8 cellular contexts compared by ENCODE assay signal in the genomic region with DNA sequence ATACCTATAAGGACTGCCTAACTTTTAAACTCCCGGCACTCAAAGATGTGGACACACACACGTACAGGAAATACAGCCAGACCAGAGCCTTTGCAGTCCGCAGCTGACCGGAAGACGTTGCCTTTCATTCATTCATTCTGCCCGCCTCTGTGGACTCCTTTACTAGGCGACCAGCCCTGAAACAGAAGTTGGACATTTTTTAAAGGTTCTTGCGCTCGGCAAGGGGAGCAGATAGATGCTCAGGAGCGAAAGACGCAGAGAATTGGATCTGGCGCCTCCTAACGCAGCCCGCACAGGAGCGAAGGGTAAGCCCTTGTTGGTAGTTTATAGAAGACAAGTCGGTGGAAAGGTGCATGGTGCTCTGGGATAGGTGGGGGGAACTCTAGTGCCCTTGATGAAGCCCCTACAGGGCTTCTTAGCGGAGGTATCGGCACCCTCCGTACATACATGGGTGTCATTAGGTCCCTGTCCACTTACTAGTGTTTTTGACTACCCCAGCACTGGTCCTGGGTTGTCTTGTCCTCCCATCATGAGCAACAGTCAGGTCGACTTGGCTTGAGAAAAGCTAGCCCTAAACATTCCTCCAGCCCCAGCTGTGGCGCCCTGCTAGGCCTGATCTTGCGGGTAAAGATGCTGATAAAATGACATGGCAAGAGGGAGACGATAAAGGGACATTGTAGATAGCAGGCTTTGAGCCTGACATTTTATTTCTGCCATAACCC. TPM values are rescaled to one million over a fixed set of nuclear protein-coding genes. Genes with fewer than 3 reads are reported as not detected.
DNase-seq lines count a peak whose midpoint lies in the region; ATAC-seq, FAIRE-seq and TF ChIP-seq lines count a peak whose summit lies in the region.

A gene (minus strand): TSS at position 65 of the 722 bp plus-strand sequence. CDS start 112 bp downstream, outside the sequence.

- no peaks in the 10 kb centered on the region for H3K27me3 Mint-ChIP-seq in activated naive CD8-positive, alpha-beta T cell treated with anti-CD3 and anti-CD28 coated beads, Interleukin-2, amount 50 U/mL, for 24 hours

- H3K27ac Mint-ChIP-seq in activated naive CD8-positive, alpha-beta T cell treated with anti-CD3 and anti-CD28 coated beads, Interleukin-2, amount 50 U/mL, for 24 hours, result peak within 1 kb of the TSS; percentile 89

- ATAC-seq in activated naive CD8-positive, alpha-beta T cell treated with anti-CD3 and anti-CD28 coated beads, Interleukin-2, amount 50 U/mL, for 24 hours, result no peak
- peak; percentile 53 for ATAC-seq in Right ventricle myocardium inferior
- no peak for ATAC-seq in HG03342 (IDR thresholded peaks at IDR 0.05; ENCODE audit: unreplicated experiment)

- peaks cover 31% of the 10 kb centered on the region for H3K4me1 Mint-ChIP-seq in activated naive CD8-positive, alpha-beta T cell treated with anti-CD3 and anti-CD28 coated beads, Interleukin-2, amount 50 U/mL, for 24 hours

- H3K27me3 ChIP-seq in GM06990 (replicated peaks; ENCODE audit: control insufficient read depth, insufficient read depth, low read length), result no peaks in the 10 kb centered on the region

- intact Hi-C loops in Right ventricle myocardium inferior (cut with DNase I), result loop anchor here (2.0 to 5.0 kb wide), 2 partner anchors 44 to 46 kb away; a partner anchor contains a TSS

- H3K4me3 Mint-ChIP-seq in activated naive CD8-positive, alpha-beta T cell treated with anti-CD3 and anti-CD28 coated beads, Interleukin-2, amount 50 U/mL, for 24 hours, result peak within 1 kb of the TSS; percentile 86

- FAIRE-seq in D721Med (lab: Jason Lieb, UNC), result no peak

- peak within 1 kb of the TSS; percentile 66 for H3K4me3 ChIP-seq in GM06990 (replicated peaks; ENCODE audit: low read depth, low read length)

- no peak for TF ChIP-seq CTCF in GM06990 (IDR thresholded peaks at IDR 0.05; ENCODE audit: insufficient read depth, low read length, poor library complexity, severe bottlenecking)
- TF ChIP-seq CTCF in D721Med (IDR thresholded peaks at IDR 0.05; ENCODE audit: insufficient read depth, missing control alignments), result no peak

- DNase-seq in GM06990 (ENCODE audit: extremely low read depth, insufficient read length), result no peak
- DNase-seq in NCI-H748 (lab: John Stamatoyannopoulos, UW; ENCODE audit: unreplicated experiment), result peak; percentile 39
- DNase-seq in activated naive CD8-positive, alpha-beta T cell treated with anti-CD3 and anti-CD28 coated beads, Interleukin-2, amount 50 U/mL, for 24 hours, result no peak
- no peak for DNase-seq in Right ventricle myocardium inferior (ENCODE audit: missing footprints)
- DNase-seq in occipital lobe (lab: John Stamatoyannopoulos, UW), result peak; percentile 48
- DNase-seq in D721Med (ENCODE audit: insufficient read length, low spot score), result no peak
- DNase-seq in HuH-7 (ENCODE audit: low spot score), result no peak

- H3K36me3 Mint-ChIP-seq in activated naive CD8-positive, alpha-beta T cell treated with anti-CD3 and anti-CD28 coated beads, Interleukin-2, amount 50 U/mL, for 24 hours (ENCODE audit: low read depth), result no peaks in the 10 kb centered on the region

- no peaks in the 10 kb centered on the region for H3K9me3 Mint-ChIP-seq in activated naive CD8-positive, alpha-beta T cell treated with anti-CD3 and anti-CD28 coated beads, Interleukin-2, amount 50 U/mL, for 24 hours

- no peaks in the 10 kb centered on the region for H3K36me3 ChIP-seq in GM06990 (ENCODE audit: control insufficient read depth, insufficient read depth, low read length)

RNA-seq across cellular contexts. Expression of the gene that starts here (rescaled TPM):
- total RNA-seq in Right ventricle myocardium inferior, result 13.1 TPM
- 113 TPM for total RNA-seq in occipital lobe

Comparison
In these comparisons a context has a peak if more than half of its experiments do, and no peak if none do; other contexts are left out.
1. DNase-seq: peak in NCI-H748 (single experiment) and occipital lobe (single experiment); none in GM06990 (single experiment), activated naive CD8-positive, alpha-beta T cell treated with anti-CD3 and anti-CD28 coated beads, Interleukin-2, amount 50 U/mL, for 24 hours (single experiment), Right ventricle myocardium inferior (single experiment), D721Med (single experiment) and HuH-7 (single experiment).